In genomic region chr5:77076961-77077820, GRCh38 we compare ENCODE assay signal across 8 cellular contexts. TPM values are rescaled to one million over a fixed set of nuclear protein-coding genes. Genes with fewer than 3 reads are reported as not detected.
A peak's percentile ranks its signal among the peaks of the same experiment; 100 is the strongest.
DNase-seq lines count a peak whose midpoint lies in the region; FAIRE-seq and TF ChIP-seq lines count a peak whose summit lies in the region.

No MANE protein-coding gene starts in this region.

- DNase-seq in ELR (ENCODE audit: low read depth) (peak; percentile 42), GM23248 (peak; percentile 85), NCI-H1930 (lab: John Stamatoyannopoulos, UW) (peak; percentile 30 to 74), endothelial cell of umbilical vein (ENCODE audit: low read depth, low spot score) (peak; percentile 61), middle frontal gyrus (ENCODE audit: extremely low spot score, low spot score) (peak; percentile 41), NCI-H1092 (lab: John Stamatoyannopoulos, UW) (no peak)
- peak; percentile 12 for DNase-seq in activated CD8-positive, alpha-beta memory T cell treated with anti-CD3 and anti-CD28 coated beads, Interleukin-2, amount 50 U/mL, for 24 hours (ENCODE audit: extremely low read depth)
- peak; percentile 21 to 42 for DNase-seq in stimulated activated CD8-positive, alpha-beta memory T cell treated with anti-CD3 and anti-CD28 coated beads, Interleukin-7, amount 100 ng/mL, for 48 hours (ENCODE audit: extremely low read depth in 1 of 2, low read depth in 1 of 2)

- dilution Hi-C loops in endothelial cell of umbilical vein (cut with MboI; ENCODE audit: extremely low pct_ligation_motif_present, low sequenced_read_pairs), result no loop called here

- no peaks in the 10 kb centered on the region for H3K9me1 ChIP-seq in endothelial cell of umbilical vein (replicated peaks; ENCODE audit: control insufficient read depth, extremely low read depth, insufficient read depth, low read length)

- H3K27me3 ChIP-seq in GM23248 (replicated peaks; ENCODE audit: insufficient read depth) (no peaks in the 10 kb centered on the region), endothelial cell of umbilical vein (ENCODE audit: control insufficient read depth in 2 of 2, insufficient read depth in 2 of 2, low read length in 2 of 2) (no peaks in the 10 kb centered on the region)

- H3K36me3 ChIP-seq in GM23248 (ENCODE audit: low read depth), result no peaks in the 10 kb centered on the region
- H3K36me3 ChIP-seq in endothelial cell of umbilical vein (ENCODE audit: control insufficient read depth in 2 of 2, extremely low read depth in 1 of 2, insufficient read depth in 2 of 2, low read length in 2 of 2), result peaks cover 0 to 2% of the 10 kb centered on the region in 2 experiments

- H3K4me2 ChIP-seq in GM23248 (ENCODE audit: unreplicated experiment) (peak overlapping the region; percentile 71), endothelial cell of umbilical vein (ENCODE audit: insufficient read depth, low read length) (peak overlapping the region; percentile 57)

- no peak for TF ChIP-seq POLR2A in endothelial cell of umbilical vein (IDR thresholded peaks at IDR 0.05; ENCODE audit: low read depth, low read length)

- H3K9me3 ChIP-seq in GM23248 (ENCODE audit: low read depth) (no peaks in the 10 kb centered on the region), endothelial cell of umbilical vein (replicated peaks; ENCODE audit: control insufficient read depth, insufficient read depth, low read length) (no peaks in the 10 kb centered on the region)

- BruUV-seq in endothelial cell of umbilical vein (replicated peaks; lab: Mats Ljungman, UMichigan), result no TSS peak

- no peaks in the 10 kb centered on the region for H3K9me2 ChIP-seq in GM23248 (ENCODE audit: insufficient read depth)

- no peaks in the 10 kb centered on the region for H3F3A ChIP-seq in GM23248 (ENCODE audit: insufficient read depth)

- POLR2A ChIA-PET in endothelial cell of umbilical vein (lab: Charles Lee), result interaction anchor here (0.7 kb wide), 1 partner anchor 9 kb away, joined by 3 read pairs; no protein-coding TSS in a partner anchor

- peak overlapping the region; percentile 37; the same call in 1 of the 2 replicates for H3K9ac ChIP-seq in GM23248
- H3K9ac ChIP-seq in endothelial cell of umbilical vein (replicated peaks; ENCODE audit: extremely low read depth, insufficient read depth, low read length), result peak overlapping the region; percentile 39

- no peak overlapping the region for H3K27ac ChIP-seq in GM23248
- no peak overlapping the region for H3K27ac ChIP-seq in endothelial cell of umbilical vein (ENCODE audit: insufficient read depth, low read depth, low read length)

- H4K20me1 ChIP-seq in GM23248 (ENCODE audit: insufficient read depth), result no peaks in the 10 kb centered on the region
- H4K20me1 ChIP-seq in endothelial cell of umbilical vein (replicated peaks; ENCODE audit: control insufficient read depth, extremely low read depth, insufficient read depth, low read length), result no peaks in the 10 kb centered on the region

- peak; percentile 42 for FAIRE-seq in endothelial cell of umbilical vein (lab: Jason Lieb, UNC)

- CTCF ChIA-PET in endothelial cell of umbilical vein (lab: Charles Lee), result interaction anchor here (0.6 to 2.7 kb wide), 30 partner anchors 10 to 974 kb away, joined by 3 to 82 read pairs (median 4); partner anchors contain the start of genes AGGF1, WDR41 and ZBED3

- intact Hi-C loops in endothelial cell of umbilical vein (cut with micrococcal nuclease), result loop anchor here (1.0 to 2.0 kb wide), 7 partner anchors 9 to 476 kb away; partner anchors contain the start of genes AGGF1 and WDR41

- TF ChIP-seq CTCF in endothelial cell of umbilical vein (IDR thresholded peaks at IDR 0.05; ENCODE audit: extremely low read depth in 1 of 2, insufficient read depth in 1 of 2, low read depth in 1 of 2, low read length in 2 of 2), result peak; percentile 79 to 89

- WGBS in GM23248 (ENCODE audit: low coverage in 1 of 2, low lambda C conversion rate in 2 of 2, missing lambda C conversion rate in 2 of 2), 2 experiments, result 15 to 16% methylated on average over 79 to 80 of the region's 102 CpGs

- in situ Hi-C loops in GM23248 (cut with MboI), result no loop called here

- H3K4me1 ChIP-seq in GM23248 (ENCODE audit: insufficient read depth) (peaks cover 9% of the 10 kb centered on the region), endothelial cell of umbilical vein (ENCODE audit: control insufficient read depth, extremely low read depth, insufficient read depth, low read length) (peaks cover 3% of the 10 kb centered on the region)

- no peaks in the 10 kb centered on the region for H3K79me2 ChIP-seq in GM23248 (ENCODE audit: insufficient read depth)
- H3K79me2 ChIP-seq in endothelial cell of umbilical vein (ENCODE audit: control insufficient read depth, insufficient read depth, low read length), result no peaks in the 10 kb centered on the region

- H3K4me3 ChIP-seq in GM23248 (peak overlapping the region; percentile 58), endothelial cell of umbilical vein (replicated peaks in 1 of 3; ENCODE audit: insufficient read depth in 1 of 3, low read depth in 1 of 3, low read length in 3 of 3) (peak overlapping the region in 2 of 3 experiments; percentile 35)

- H2AFZ ChIP-seq in GM23248, result peak overlapping the region; percentile 61
- H2AFZ ChIP-seq in endothelial cell of umbilical vein (ENCODE audit: low read depth, low read length), result peak overlapping the region; percentile 94

TF ChIP-seq in endothelial cell of umbilical vein, 7 proteins besides CTCF, POLR2A, EP300 and RAD21:
- peak; percentile 50 for TF ChIP-seq POLR2AphosphoS5 (IDR thresholded peaks at IDR 0.05; ENCODE audit: insufficient read depth, low read depth, low read length)
- no peak for TF ChIP-seq FOS (IDR thresholded peaks at IDR 0.05; ENCODE audit: borderline replicate concordance, insufficient read depth, low read length)
TF ChIP-seq in endothelial cell of umbilical vein: peak in this region for 1.

RNA-seq across cellular contexts. Expression of gene ZBED3, which starts 9.9 kb away (rescaled TPM):
- total RNA-seq in GM23248 (2014; rRNA removed; shearing (Covaris generic)), result 0.54 and 0.63 TPM in 2 replicates
- polyA plus RNA-seq in GM23248 (2016; fragmentation: Nextera tagmentation; extraction: Ambion mirVana) (0.37 and 0.75 TPM in 2 replicates), endothelial cell of umbilical vein (15.9 and 18.1 TPM in 2 replicates)
- total RNA-seq in endothelial cell of umbilical vein, result 11.8 and 16.0 TPM in 2 replicates
- polyA plus RNA-seq in endothelial cell of umbilical vein (2011; cell fraction: cytosol; rRNA removed), result 10.4 and 10.6 TPM in 2 replicates
- polyA plus RNA-seq in endothelial cell of umbilical vein (2011; cell fraction: nucleus; rRNA removed), result 9.0 and 9.5 TPM in 2 replicates
- 4.1 and 4.2 TPM in 2 replicates for polyA plus RNA-seq in endothelial cell of umbilical vein (2012)
- polyA minus RNA-seq in endothelial cell of umbilical vein, result 21.0 and 21.7 TPM in 2 replicates
- 11.0 TPM for polyA minus RNA-seq in endothelial cell of umbilical vein (2011; cell fraction: cytosol; rRNA and poly(A)+ RNA removed)
- 7.6 and 13.3 TPM in 2 replicates for polyA minus RNA-seq in endothelial cell of umbilical vein (2011; cell fraction: nucleus; rRNA and poly(A)+ RNA removed)

RNA-seq across cellular contexts. Expression of gene AGGF1, which starts 47.0 kb away (rescaled TPM):
- 22.4 and 25.1 TPM in 2 replicates for total RNA-seq in GM23248 (2014; rRNA removed; shearing (Covaris generic))
- polyA plus RNA-seq in GM23248 (2016; fragmentation: Nextera tagmentation; extraction: Ambion mirVana) (29.4 and 32.7 TPM in 2 replicates), endothelial cell of umbilical vein (6.7 and 7.8 TPM in 2 replicates)
- total RNA-seq in endothelial cell of umbilical vein, result 16.1 and 19.9 TPM in 2 replicates
- polyA plus RNA-seq in endothelial cell of umbilical vein (2011; cell fraction: cytosol; rRNA removed), result 6.2 and 7.3 TPM in 2 replicates
- 8.2 and 10.2 TPM in 2 replicates for polyA plus RNA-seq in endothelial cell of umbilical vein (2011; cell fraction: nucleus; rRNA removed)
- 8.4 and 10.9 TPM in 2 replicates for polyA plus RNA-seq in endothelial cell of umbilical vein (2012)
- polyA minus RNA-seq in endothelial cell of umbilical vein, result 5.9 and 6.0 TPM in 2 replicates
- polyA minus RNA-seq in endothelial cell of umbilical vein (2011; cell fraction: cytosol; rRNA and poly(A)+ RNA removed), result 11.7 TPM
- polyA minus RNA-seq in endothelial cell of umbilical vein (2011; cell fraction: nucleus; rRNA and poly(A)+ RNA removed), result 12.8 and 13.1 TPM in 2 replicates
